ENCODE assay signal across 1 cellular context in the genomic region with DNA sequence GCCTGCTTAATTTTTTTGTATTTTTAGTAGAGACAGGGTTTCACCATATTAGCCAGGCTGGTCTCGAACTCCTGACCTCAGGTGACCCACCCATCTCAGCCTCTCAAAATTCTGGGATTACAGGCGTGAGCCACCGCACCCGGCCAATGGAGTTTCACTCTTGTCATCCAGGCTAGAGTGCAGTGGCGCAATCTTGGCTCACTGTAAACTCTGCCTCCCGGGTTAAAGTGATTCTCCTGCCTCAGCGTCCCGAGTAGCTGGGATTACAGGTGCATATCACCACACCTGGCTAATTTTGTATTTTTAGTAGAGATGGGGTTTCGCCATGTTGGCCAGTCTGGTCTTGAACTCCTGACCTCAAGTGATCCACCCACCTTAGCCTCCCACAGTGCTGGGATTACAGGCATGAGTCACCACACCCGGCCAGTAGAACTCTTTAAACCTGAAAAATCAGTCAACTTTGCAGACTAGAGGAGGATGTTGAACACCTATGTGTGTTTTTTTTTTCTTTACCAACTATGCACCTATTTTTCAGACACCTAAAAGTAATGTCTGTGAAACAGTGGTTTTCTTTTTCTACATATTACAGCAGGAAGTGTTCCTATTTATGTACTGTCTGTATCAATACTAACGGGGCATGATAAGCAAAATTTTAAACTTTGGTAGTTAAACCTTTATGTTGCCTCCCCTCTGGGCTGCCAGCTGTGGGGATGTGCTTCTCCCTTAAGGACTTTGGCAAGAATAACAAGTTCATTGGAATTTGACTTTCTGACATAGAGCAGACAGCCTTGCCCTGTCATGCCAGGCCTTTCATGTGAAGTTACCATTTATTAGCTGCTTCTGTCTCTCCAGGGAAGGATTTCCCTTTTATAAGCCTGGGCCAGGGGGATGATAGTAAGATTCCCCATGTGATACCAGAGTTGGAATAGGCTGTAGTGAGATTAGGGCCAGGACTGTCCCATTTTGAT.
TF ChIP-seq lines count a peak whose summit lies in the region.

No MANE protein-coding gene starts in this region.

TF ChIP-seq in HEK293, 187 proteins besides CTCF, POLR2A, EP300 and RAD21 (continued from another document):
- TF ChIP-seq, protein P1, sequence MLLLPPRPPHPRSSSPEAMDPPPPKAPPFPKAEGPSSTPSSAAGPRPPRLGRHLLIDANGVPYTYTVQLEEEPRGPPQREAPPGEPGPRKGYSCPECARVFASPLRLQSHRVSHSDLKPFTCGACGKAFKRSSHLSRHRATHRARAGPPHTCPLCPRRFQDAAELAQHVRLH (tag by site-specific recombination; IDR thresholded peaks at IDR 0.05): no peak
- TF ChIP-seq ZNF48 (tag by site-specific recombination; IDR thresholded peaks at IDR 0.05) (no peak), ZNF335 (tag by site-specific recombination; conservative IDR thresholded peaks at IDR 0.05) (no peak), ZNF544 (tag by site-specific recombination; IDR thresholded peaks at IDR 0.05) (no peak), ZNF223 (tag by site-specific recombination; IDR thresholded peaks at IDR 0.05) (no peak), ZNF660 (tag by site-specific recombination; IDR thresholded peaks at IDR 0.05) (no peak), ZNF24 (tag by site-specific recombination; IDR thresholded peaks at IDR 0.05) (no peak), GLIS1 (tag by site-specific recombination; IDR thresholded peaks at IDR 0.05) (peak; percentile 72), ZNF654 (tag by site-specific recombination; IDR thresholded peaks at IDR 0.05; ENCODE audit: low read depth) (no peak), ZBTB1 (tag by site-specific recombination; IDR thresholded peaks at IDR 0.05) (no peak), ZNF701 (tag by site-specific recombination; IDR thresholded peaks at IDR 0.05) (no peak), ZNF777 (tag by site-specific recombination; IDR thresholded peaks at IDR 0.05; ENCODE audit: borderline replicate concordance) (no peak), ZNF169 (tag by site-specific recombination; IDR thresholded peaks at IDR 0.05) (no peak), ZNF658 (tag by site-specific recombination; IDR thresholded peaks at IDR 0.05) (no peak), ZNF707 (tag by site-specific recombination; IDR thresholded peaks at IDR 0.05) (no peak), SP7 (tag by site-specific recombination; IDR thresholded peaks at IDR 0.05) (peak; percentile 25; the same call in 1 of the 2 replicates), SCRT1 (tag by site-specific recombination; IDR thresholded peaks at IDR 0.05; ENCODE audit: borderline replicate concordance) (no peak), ZNF768 (tag by site-specific recombination; IDR thresholded peaks at IDR 0.05) (no peak), YY2 (tag by site-specific recombination; IDR thresholded peaks at IDR 0.05) (no peak), ZNF629 (tag by site-specific recombination; IDR thresholded peaks at IDR 0.05) (no peak), ZNF623 (tag by site-specific recombination; IDR thresholded peaks at IDR 0.05) (no peak), OVOL3 (tag by site-specific recombination; IDR thresholded peaks at IDR 0.05) (no peak), ZNF529 (tag by site-specific recombination; IDR thresholded peaks at IDR 0.05; ENCODE audit: insufficient replicate concordance) (no peak), ZNF624 (tag by site-specific recombination; IDR thresholded peaks at IDR 0.05) (no peak)
- TF ChIP-seq, protein P2, sequence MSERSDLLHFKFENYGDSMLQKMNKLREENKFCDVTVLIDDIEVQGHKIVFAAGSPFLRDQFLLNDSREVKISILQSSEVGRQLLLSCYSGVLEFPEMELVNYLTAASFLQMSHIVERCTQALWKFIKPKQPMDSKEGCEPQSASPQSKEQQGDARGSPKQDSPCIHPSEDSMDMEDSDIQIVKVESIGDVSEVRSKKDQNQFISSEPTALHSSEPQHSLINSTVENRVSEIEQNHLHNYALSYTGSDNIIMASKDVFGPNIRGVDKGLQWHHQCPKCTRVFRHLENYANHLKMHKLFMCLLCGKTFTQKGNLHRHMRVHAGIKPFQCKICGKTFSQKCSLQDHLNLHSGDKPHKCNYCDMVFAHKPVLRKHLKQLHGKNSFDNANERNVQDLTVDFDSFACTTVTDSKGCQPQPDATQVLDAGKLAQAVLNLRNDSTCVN (tag by site-specific recombination; optimal IDR thresholded peaks at IDR 0.05): no peak
- TF ChIP-seq, protein P3, sequence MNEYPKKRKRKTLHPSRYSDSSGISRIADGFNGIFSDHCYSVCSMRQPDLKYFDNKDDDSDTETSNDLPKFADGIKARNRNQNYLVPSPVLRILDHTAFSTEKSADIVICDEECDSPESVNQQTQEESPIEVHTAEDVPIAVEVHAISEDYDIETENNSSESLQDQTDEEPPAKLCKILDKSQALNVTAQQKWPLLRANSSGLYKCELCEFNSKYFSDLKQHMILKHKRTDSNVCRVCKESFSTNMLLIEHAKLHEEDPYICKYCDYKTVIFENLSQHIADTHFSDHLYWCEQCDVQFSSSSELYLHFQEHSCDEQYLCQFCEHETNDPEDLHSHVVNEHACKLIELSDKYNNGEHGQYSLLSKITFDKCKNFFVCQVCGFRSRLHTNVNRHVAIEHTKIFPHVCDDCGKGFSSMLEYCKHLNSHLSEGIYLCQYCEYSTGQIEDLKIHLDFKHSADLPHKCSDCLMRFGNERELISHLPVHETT (tag by site-specific recombination; IDR thresholded peaks at IDR 0.05): no peak
- TF ChIP-seq, protein P4, sequence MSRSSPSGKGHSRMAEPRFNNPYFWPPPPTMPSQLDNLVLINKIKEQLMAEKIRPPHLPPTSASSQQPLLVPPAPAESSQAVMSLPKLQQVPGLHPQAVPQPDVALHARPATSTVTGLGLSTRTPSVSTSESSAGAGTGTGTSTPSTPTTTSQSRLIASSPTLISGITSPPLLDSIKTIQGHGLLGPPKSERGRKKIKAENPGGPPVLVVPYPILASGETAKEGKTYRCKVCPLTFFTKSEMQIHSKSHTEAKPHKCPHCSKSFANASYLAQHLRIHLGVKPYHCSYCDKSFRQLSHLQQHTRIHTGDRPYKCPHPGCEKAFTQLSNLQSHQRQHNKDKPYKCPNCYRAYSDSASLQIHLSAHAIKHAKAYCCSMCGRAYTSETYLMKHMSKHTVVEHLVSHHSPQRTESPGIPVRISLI (tag by site-specific recombination; IDR thresholded peaks at IDR 0.05): no peak
- TF ChIP-seq, protein P5, sequence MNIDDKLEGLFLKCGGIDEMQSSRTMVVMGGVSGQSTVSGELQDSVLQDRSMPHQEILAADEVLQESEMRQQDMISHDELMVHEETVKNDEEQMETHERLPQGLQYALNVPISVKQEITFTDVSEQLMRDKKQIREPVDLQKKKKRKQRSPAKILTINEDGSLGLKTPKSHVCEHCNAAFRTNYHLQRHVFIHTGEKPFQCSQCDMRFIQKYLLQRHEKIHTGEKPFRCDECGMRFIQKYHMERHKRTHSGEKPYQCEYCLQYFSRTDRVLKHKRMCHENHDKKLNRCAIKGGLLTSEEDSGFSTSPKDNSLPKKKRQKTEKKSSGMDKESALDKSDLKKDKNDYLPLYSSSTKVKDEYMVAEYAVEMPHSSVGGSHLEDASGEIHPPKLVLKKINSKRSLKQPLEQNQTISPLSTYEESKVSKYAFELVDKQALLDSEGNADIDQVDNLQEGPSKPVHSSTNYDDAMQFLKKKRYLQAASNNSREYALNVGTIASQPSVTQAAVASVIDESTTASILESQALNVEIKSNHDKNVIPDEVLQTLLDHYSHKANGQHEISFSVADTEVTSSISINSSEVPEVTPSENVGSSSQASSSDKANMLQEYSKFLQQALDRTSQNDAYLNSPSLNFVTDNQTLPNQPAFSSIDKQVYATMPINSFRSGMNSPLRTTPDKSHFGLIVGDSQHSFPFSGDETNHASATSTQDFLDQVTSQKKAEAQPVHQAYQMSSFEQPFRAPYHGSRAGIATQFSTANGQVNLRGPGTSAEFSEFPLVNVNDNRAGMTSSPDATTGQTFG (tag by site-specific recombination; IDR thresholded peaks at IDR 0.05; ENCODE audit: borderline replicate concordance): no peak
- TF ChIP-seq, protein P6, sequence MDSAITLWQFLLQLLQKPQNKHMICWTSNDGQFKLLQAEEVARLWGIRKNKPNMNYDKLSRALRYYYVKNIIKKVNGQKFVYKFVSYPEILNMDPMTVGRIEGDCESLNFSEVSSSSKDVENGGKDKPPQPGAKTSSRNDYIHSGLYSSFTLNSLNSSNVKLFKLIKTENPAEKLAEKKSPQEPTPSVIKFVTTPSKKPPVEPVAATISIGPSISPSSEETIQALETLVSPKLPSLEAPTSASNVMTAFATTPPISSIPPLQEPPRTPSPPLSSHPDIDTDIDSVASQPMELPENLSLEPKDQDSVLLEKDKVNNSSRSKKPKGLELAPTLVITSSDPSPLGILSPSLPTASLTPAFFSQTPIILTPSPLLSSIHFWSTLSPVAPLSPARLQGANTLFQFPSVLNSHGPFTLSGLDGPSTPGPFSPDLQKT (IDR thresholded peaks at IDR 0.05; ENCODE audit: borderline replicate concordance, low read depth, low read length): no peak
